In genomic region chr13:34369925-34370324, GRCh38 we compare ENCODE assay signal across 18 cellular contexts.
"Had no signal": no experiment of that assay in that cellular context is flagged by ENCODE, and none has a peak within 500 bp of the region (broad histone marks: within the 10 kb centered on the region; RNA-seq: fewer than 3 reads in every experiment).

No MANE protein-coding gene starts in this region.

- ATAC-seq: foreskin keratinocyte; naive thymus-derived CD4-positive, alpha-beta T cell; sciatic nerve; upper lobe of right lung had no signal

- H3K36me3 ChIP-seq: spleen, tibial nerve, upper lobe of right lung, vagina had no signal

- H3K4me1 ChIP-seq: foreskin keratinocyte, parathyroid adenoma, spleen, testis, tibial nerve, upper lobe of right lung, vagina had no signal

- H3K4me3 Mint-ChIP-seq: naive thymus-derived CD4-positive, alpha-beta T cell; nephron progenitor cell; stimulated activated memory B cell treated with anti-CD40 and anti-IgM and Interleukin-4, amounts not matched to agents 10 μg/mL and 1 μg/mL and 100 μg/mL, for 72 hours; stimulated activated naive CD8-positive, alpha-beta T cell treated with anti-CD3 and anti-CD28 coated beads, Interleukin-15, Interleukin-2, amounts not matched to agents 100 ng/mL and 50 ng/mL, for 24 hours had no signal

- H3K27me3 Mint-ChIP-seq: stimulated activated memory B cell treated with anti-CD40 and anti-IgM and Interleukin-4, amounts not matched to agents 10 μg/mL and 1 μg/mL and 100 μg/mL, for 72 hours; stimulated activated naive CD8-positive, alpha-beta T cell treated with anti-CD3 and anti-CD28 coated beads, Interleukin-15, Interleukin-2, amounts not matched to agents 100 ng/mL and 50 ng/mL, for 24 hours had no signal

- H3K27ac Mint-ChIP-seq: naive thymus-derived CD4-positive, alpha-beta T cell; nephron progenitor cell; stimulated activated memory B cell treated with anti-CD40 and anti-IgM and Interleukin-4, amounts not matched to agents 10 μg/mL and 1 μg/mL and 100 μg/mL, for 72 hours; stimulated activated naive CD8-positive, alpha-beta T cell treated with anti-CD3 and anti-CD28 coated beads, Interleukin-15, Interleukin-2, amounts not matched to agents 100 ng/mL and 50 ng/mL, for 24 hours had no signal

- DNase-seq: dermis blood vessel endothelial cell; foreskin keratinocyte; kidney glomerular epithelial cell; naive thymus-derived CD4-positive, alpha-beta T cell; nephron progenitor cell; spleen; stimulated activated CD4-positive, alpha-beta T cell treated with anti-CD3 and anti-CD28 coated beads, Interleukin-15, amount 100 ng/mL, for 24 hours; stimulated activated CD4-positive, alpha-beta T cell treated with anti-CD3 and anti-CD28 coated beads, Interleukin-1b, Interleukin-23, amount 100 ng/mL, for 48 hours; stimulated activated CD4-positive, alpha-beta T cell treated with anti-CD3 and anti-CD28 coated beads, Interleukin-4, amount 100 ng/mL, for 24 hours; testis; upper lobe of right lung had no signal

- H3K27ac ChIP-seq: foreskin keratinocyte, hepatocyte, parathyroid adenoma, spleen, testis, tibial nerve, upper lobe of right lung, vagina had no signal

- H3K4me2 ChIP-seq: hepatocyte had no signal

- H3K27me3 ChIP-seq: foreskin keratinocyte, hepatocyte, spleen, testis, tibial nerve, upper lobe of right lung, vagina had no signal

- H3K79me2 ChIP-seq: hepatocyte, parathyroid adenoma had no signal

- H3K4me3 ChIP-seq: hepatocyte, spleen, testis, tibial nerve, upper lobe of right lung, vagina had no signal

- H3K9me3 Mint-ChIP-seq: stimulated activated naive CD8-positive, alpha-beta T cell treated with anti-CD3 and anti-CD28 coated beads, Interleukin-15, Interleukin-2, amounts not matched to agents 100 ng/mL and 50 ng/mL, for 24 hours had no signal

- H3K36me3 Mint-ChIP-seq: stimulated activated memory B cell treated with anti-CD40 and anti-IgM and Interleukin-4, amounts not matched to agents 10 μg/mL and 1 μg/mL and 100 μg/mL, for 72 hours had no signal

- H3K9ac ChIP-seq: parathyroid adenoma had no signal

- H2AFZ ChIP-seq: hepatocyte, parathyroid adenoma had no signal

- H3K9me3 ChIP-seq: testis, upper lobe of right lung, vagina had no signal

- H3K4me1 Mint-ChIP-seq: naive thymus-derived CD4-positive, alpha-beta T cell; nephron progenitor cell; stimulated activated memory B cell treated with anti-CD40 and anti-IgM and Interleukin-4, amounts not matched to agents 10 μg/mL and 1 μg/mL and 100 μg/mL, for 72 hours had no signal
